ENCODE assay signal across 21 cellular contexts in genomic region chr7:106504207-106504606, GRCh38.
DNase-seq lines count a peak whose midpoint lies in the region; ATAC-seq, FAIRE-seq and TF ChIP-seq lines count a peak whose summit lies in the region.
"Had no signal": no experiment of that assay in that cellular context is flagged by ENCODE, and none has a peak within 500 bp of the region (broad histone marks: within the 10 kb centered on the region; RNA-seq: fewer than 3 reads in every experiment).

No MANE protein-coding gene starts in this region.

- H3K4me3 ChIP-seq in liver (ENCODE audit: low read depth in 1 of 3, low read length in 3 of 3) (no peak overlapping the region), HepG2 (replicated peaks in 1 of 3; ENCODE audit: insufficient read depth in 1 of 3, low read depth in 2 of 3, low read length in 3 of 3) (no peak overlapping the region)

- in situ Hi-C loops in HepG2 (cut with HindIII; ENCODE audit: extremely low pct_ligation_motif_present, low pct_unique_long_range_greater_than_20kb) = no loop called here

- no peaks in the 10 kb centered on the region for H3K27me3 Mint-ChIP-seq in activated CD4-positive, alpha-beta memory T cell treated with anti-CD3 and anti-CD28 coated beads for 36 hours
- H3K27me3 Mint-ChIP-seq in activated CD4-positive, alpha-beta memory T cell treated with anti-CD3 and anti-CD28 coated beads, Interleukin-2, amount 10 ng/mL, durations not matched to agents 7 days and 5 days = peaks cover 5% of the 10 kb centered on the region
- H3K27me3 Mint-ChIP-seq in activated naive CD8-positive, alpha-beta T cell treated with anti-CD3 and anti-CD28 coated beads, Interleukin-2, amount 50 U/mL, for 24 hours = no peaks in the 10 kb centered on the region
- H3K27me3 Mint-ChIP-seq in stimulated activated naive CD8-positive, alpha-beta T cell treated with anti-CD3 and anti-CD28 coated beads, Interleukin-15, Interleukin-2, amounts not matched to agents 100 ng/mL and 50 ng/mL, for 24 hours = no peaks in the 10 kb centered on the region

- H3K4me1 Mint-ChIP-seq in activated CD4-positive, alpha-beta memory T cell treated with anti-CD3 and anti-CD28 coated beads for 36 hours (ENCODE audit: low read depth) = peaks cover 18% of the 10 kb centered on the region
- no peaks in the 10 kb centered on the region for H3K4me1 Mint-ChIP-seq in activated CD4-positive, alpha-beta memory T cell treated with anti-CD3 and anti-CD28 coated beads, Interleukin-2, amount 10 ng/mL, durations not matched to agents 7 days and 5 days
- H3K4me1 Mint-ChIP-seq in activated naive CD8-positive, alpha-beta T cell treated with anti-CD3 and anti-CD28 coated beads, Interleukin-2, amount 50 U/mL, for 24 hours = peaks cover 33% of the 10 kb centered on the region
- peaks cover 38% of the 10 kb centered on the region for H3K4me1 Mint-ChIP-seq in stimulated activated naive CD8-positive, alpha-beta T cell treated with anti-CD3 and anti-CD28 coated beads, Interleukin-15, Interleukin-2, amounts not matched to agents 100 ng/mL and 50 ng/mL, for 24 hours (ENCODE audit: low read depth)

- no peak for DNase-seq in activated CD4-positive, alpha-beta memory T cell treated with anti-CD3 and anti-CD28 coated beads for 36 hours
- DNase-seq in activated CD4-positive, alpha-beta memory T cell treated with anti-CD3 and anti-CD28 coated beads, Interleukin-2, amount 10 ng/mL, durations not matched to agents 7 days and 5 days = no peak
- DNase-seq in HepG2 (ENCODE audit: low spot score) = no peak
- DNase-seq in activated naive CD8-positive, alpha-beta T cell treated with anti-CD3 and anti-CD28 coated beads, Interleukin-2, amount 50 U/mL, for 24 hours = no peak
- DNase-seq in stimulated activated CD4-positive, alpha-beta T cell treated with anti-CD3 and anti-CD28 coated beads, Interleukin-12 subunit alpha, Interleukin-12 subunit beta, amount 100 ng/mL, for 4 hours = no peak
- DNase-seq: NCI-H1105 treated with DMSO at 0.1 percent for 48 hours; NCI-H2029 treated with DMSO at 0.1 percent for 48 hours; NCI-H226; NCI-H510A treated with DMSO at 0.1 percent for 48 hours; NCI-H748 treated with DMSO at 0.1 percent for 48 hours; NK-92 treated with Interleukin-12 subunit alpha and Interleukin-12 subunit beta, amount 100 ng/mL, for 24 hours had no signal

- POLR2A ChIA-PET in activated CD4-positive, alpha-beta memory T cell treated with anti-CD3 and anti-CD28 coated beads for 36 hours (lab: Charles Lee) = no interaction called here
- POLR2A ChIA-PET in activated CD4-positive, alpha-beta memory T cell treated with anti-CD3 and anti-CD28 coated beads, Interleukin-2, amount 10 ng/mL, durations not matched to agents 7 days and 5 days (lab: Charles Lee) = no interaction called here
- POLR2A ChIA-PET in HepG2 (lab: Yijun Ruan, JAX) = no interaction called here

- FAIRE-seq in HepG2 (lab: Jason Lieb, UNC) = no peak
- FAIRE-seq: G401.6, GM12892, H1, HTR-8/SVneo had no signal

- H3K79me2 ChIP-seq in HepG2 (ENCODE audit: insufficient read depth, low read length) = no peaks in the 10 kb centered on the region

- H3K4me2 ChIP-seq in HepG2 (ENCODE audit: low read depth, low read length) = no peak overlapping the region

- no TSS peak for BruUV-seq in HepG2 (replicated peaks; lab: Mats Ljungman, UMichigan)

- no peak for TF ChIP-seq POLR2A in HepG2 (IDR thresholded peaks at IDR 0.05; ENCODE audit: insufficient read depth in 1 of 2, low read depth in 2 of 2, low read length in 2 of 2)

- intact Hi-C loops in activated CD4-positive, alpha-beta memory T cell treated with anti-CD3 and anti-CD28 coated beads for 36 hours (cut with micrococcal nuclease) = no loop called here
- intact Hi-C loops in HepG2 (cut with micrococcal nuclease; ENCODE audit: unreplicated experiment) = no loop called here

- no peaks in the 10 kb centered on the region for H3K9me3 ChIP-seq in liver (ENCODE audit: control insufficient read depth in 4 of 4, low read length in 3 of 4)
- no peaks in the 10 kb centered on the region for H3K9me3 ChIP-seq in HepG2 (ENCODE audit: low read length)

- no peak overlapping the region for H2AFZ ChIP-seq in HepG2 (ENCODE audit: low read length)

- no peak for ATAC-seq in HepG2
- ATAC-seq in activated naive CD8-positive, alpha-beta T cell treated with anti-CD3 and anti-CD28 coated beads, Interleukin-2, amount 50 U/mL, for 24 hours = no peak
- ATAC-seq in HG02870 (IDR thresholded peaks at IDR 0.05; ENCODE audit: unreplicated experiment) = no peak
- ATAC-seq: HCT116 had no signal

- H3K27ac Mint-ChIP-seq in activated CD4-positive, alpha-beta memory T cell treated with anti-CD3 and anti-CD28 coated beads for 36 hours = peak overlapping the region; percentile 39
- no peak overlapping the region for H3K27ac Mint-ChIP-seq in activated CD4-positive, alpha-beta memory T cell treated with anti-CD3 and anti-CD28 coated beads, Interleukin-2, amount 10 ng/mL, durations not matched to agents 7 days and 5 days
- peak overlapping the region; percentile 77 for H3K27ac Mint-ChIP-seq in activated naive CD8-positive, alpha-beta T cell treated with anti-CD3 and anti-CD28 coated beads, Interleukin-2, amount 50 U/mL, for 24 hours
- peak overlapping the region; percentile 87 for H3K27ac Mint-ChIP-seq in stimulated activated naive CD8-positive, alpha-beta T cell treated with anti-CD3 and anti-CD28 coated beads, Interleukin-15, Interleukin-2, amounts not matched to agents 100 ng/mL and 50 ng/mL, for 24 hours

- H3K9me3 Mint-ChIP-seq in activated CD4-positive, alpha-beta memory T cell treated with anti-CD3 and anti-CD28 coated beads for 36 hours = no peaks in the 10 kb centered on the region
- H3K9me3 Mint-ChIP-seq in activated CD4-positive, alpha-beta memory T cell treated with anti-CD3 and anti-CD28 coated beads, Interleukin-2, amount 10 ng/mL, durations not matched to agents 7 days and 5 days = no peaks in the 10 kb centered on the region
- peaks cover 23% of the 10 kb centered on the region for H3K9me3 Mint-ChIP-seq in activated naive CD8-positive, alpha-beta T cell treated with anti-CD3 and anti-CD28 coated beads, Interleukin-2, amount 50 U/mL, for 24 hours
- peaks cover 10% of the 10 kb centered on the region for H3K9me3 Mint-ChIP-seq in stimulated activated naive CD8-positive, alpha-beta T cell treated with anti-CD3 and anti-CD28 coated beads, Interleukin-15, Interleukin-2, amounts not matched to agents 100 ng/mL and 50 ng/mL, for 24 hours

- peaks cover 0 to 19% (median 9%) of the 10 kb centered on the region in 4 donors for H3K4me1 ChIP-seq in liver (ENCODE audit: control insufficient read depth in 4 of 4, insufficient read depth in 4 of 4, low read length in 3 of 4)
- no peaks in the 10 kb centered on the region for H3K4me1 ChIP-seq in HepG2 (ENCODE audit: insufficient read depth, low read length)

- TF ChIP-seq EP300 in HepG2 (IDR thresholded peaks at IDR 0.05; ENCODE audit: low read depth in 2 of 2, low read length in 2 of 2) (no peak), HepG2 (CRISPR knock-in tag; IDR thresholded peaks at IDR 0.05; ENCODE audit: borderline replicate concordance) (no peak)

- H3K27me3 ChIP-seq in liver (ENCODE audit: control insufficient read depth in 4 of 4, insufficient read depth in 4 of 4, low read length in 3 of 4) (no peaks in the 10 kb centered on the region), HepG2 (ENCODE audit: control insufficient read depth in 1 of 2, insufficient read depth in 2 of 2, low read length in 2 of 2) (no peaks in the 10 kb centered on the region)

- no peak overlapping the region for H3K4me3 Mint-ChIP-seq in activated CD4-positive, alpha-beta memory T cell treated with anti-CD3 and anti-CD28 coated beads for 36 hours
- H3K4me3 Mint-ChIP-seq in activated CD4-positive, alpha-beta memory T cell treated with anti-CD3 and anti-CD28 coated beads, Interleukin-2, amount 10 ng/mL, durations not matched to agents 7 days and 5 days = no peak overlapping the region
- peak overlapping the region; percentile 46 for H3K4me3 Mint-ChIP-seq in activated naive CD8-positive, alpha-beta T cell treated with anti-CD3 and anti-CD28 coated beads, Interleukin-2, amount 50 U/mL, for 24 hours
- H3K4me3 Mint-ChIP-seq in stimulated activated naive CD8-positive, alpha-beta T cell treated with anti-CD3 and anti-CD28 coated beads, Interleukin-15, Interleukin-2, amounts not matched to agents 100 ng/mL and 50 ng/mL, for 24 hours = peak overlapping the region; percentile 73

- H3K36me3 Mint-ChIP-seq in activated CD4-positive, alpha-beta memory T cell treated with anti-CD3 and anti-CD28 coated beads for 36 hours = no peaks in the 10 kb centered on the region
- no peaks in the 10 kb centered on the region for H3K36me3 Mint-ChIP-seq in activated CD4-positive, alpha-beta memory T cell treated with anti-CD3 and anti-CD28 coated beads, Interleukin-2, amount 10 ng/mL, durations not matched to agents 7 days and 5 days (ENCODE audit: low read depth)
- H3K36me3 Mint-ChIP-seq in activated naive CD8-positive, alpha-beta T cell treated with anti-CD3 and anti-CD28 coated beads, Interleukin-2, amount 50 U/mL, for 24 hours (ENCODE audit: low read depth) = peaks cover 11% of the 10 kb centered on the region
- H3K36me3 Mint-ChIP-seq in stimulated activated naive CD8-positive, alpha-beta T cell treated with anti-CD3 and anti-CD28 coated beads, Interleukin-15, Interleukin-2, amounts not matched to agents 100 ng/mL and 50 ng/mL, for 24 hours (ENCODE audit: low read depth) = peaks cover 19% of the 10 kb centered on the region

- CTCF ChIA-PET in activated CD4-positive, alpha-beta memory T cell treated with anti-CD3 and anti-CD28 coated beads for 36 hours (lab: Charles Lee) = no interaction called here
- CTCF ChIA-PET in activated CD4-positive, alpha-beta memory T cell treated with anti-CD3 and anti-CD28 coated beads, Interleukin-2, amount 10 ng/mL, durations not matched to agents 7 days and 5 days (lab: Charles Lee) = no interaction called here
- CTCF ChIA-PET in HepG2 (lab: Yijun Ruan, JAX; ENCODE audit: low intra/inter-chr PET ratio, low total read pairs) = no interaction called here

- no peak overlapping the region for H3K9ac ChIP-seq in liver (ENCODE audit: low read depth in 1 of 2, low read length in 2 of 2)
- H3K9ac ChIP-seq in HepG2 (ENCODE audit: insufficient read depth, low read depth, low read length) = no peak overlapping the region

- no peaks in the 10 kb centered on the region for H3K36me3 ChIP-seq in liver (ENCODE audit: control insufficient read depth in 4 of 4, insufficient read depth in 3 of 4, low read depth in 1 of 4, low read length in 3 of 4)
- no peaks in the 10 kb centered on the region for H3K36me3 ChIP-seq in HepG2 (replicated peaks in 1 of 2; ENCODE audit: control insufficient read depth in 1 of 2, insufficient read depth in 2 of 2, low read length in 2 of 2)

- H3K27ac ChIP-seq in liver (ENCODE audit: low read depth in 1 of 2, low read length in 2 of 2) (no peak overlapping the region), HepG2 (ENCODE audit: extremely low read length, insufficient read depth, low read length) (no peak overlapping the region)
- H3K27ac ChIP-seq: C4-2B, RWPE1 had no signal

- WGBS in liver = 52% methylated on average over 3 of the region's 3 CpGs
- 0% methylated on average over 3 of the region's 3 CpGs for WGBS in HepG2 (ENCODE audit: low lambda C conversion rate)

- TF ChIP-seq CTCF in liver (IDR thresholded peaks at IDR 0.05; ENCODE audit: low read depth, low read length, missing input control) (no peak), HepG2 (CRISPR knock-in tag; IDR thresholded peaks at IDR 0.05) (no peak)

- peak; percentile 41 to 47 for TF ChIP-seq RAD21 in liver (IDR thresholded peaks at IDR 0.05)
- TF ChIP-seq RAD21 in HepG2 (CRISPR knock-in tag; IDR thresholded peaks at IDR 0.05) = no peak

- H4K20me1 ChIP-seq in HepG2 (ENCODE audit: insufficient read depth, low read length) = no peaks in the 10 kb centered on the region

Comparison
In these comparisons a context has a peak if more than half of its experiments do, and no peak if none do; other contexts are left out.
1. H3K4me3 Mint-ChIP-seq: peak in activated naive CD8-positive, alpha-beta T cell treated with anti-CD3 and anti-CD28 coated beads, Interleukin-2, amount 50 U/mL, for 24 hours (single experiment) and stimulated activated naive CD8-positive, alpha-beta T cell treated with anti-CD3 and anti-CD28 coated beads, Interleukin-15, Interleukin-2, amounts not matched to agents 100 ng/mL and 50 ng/mL, for 24 hours (single experiment); none in activated CD4-positive, alpha-beta memory T cell treated with anti-CD3 and anti-CD28 coated beads for 36 hours (single experiment) and activated CD4-positive, alpha-beta memory T cell treated with anti-CD3 and anti-CD28 coated beads, Interleukin-2, amount 10 ng/mL, durations not matched to agents 7 days and 5 days (single experiment).